In the genomic region with DNA sequence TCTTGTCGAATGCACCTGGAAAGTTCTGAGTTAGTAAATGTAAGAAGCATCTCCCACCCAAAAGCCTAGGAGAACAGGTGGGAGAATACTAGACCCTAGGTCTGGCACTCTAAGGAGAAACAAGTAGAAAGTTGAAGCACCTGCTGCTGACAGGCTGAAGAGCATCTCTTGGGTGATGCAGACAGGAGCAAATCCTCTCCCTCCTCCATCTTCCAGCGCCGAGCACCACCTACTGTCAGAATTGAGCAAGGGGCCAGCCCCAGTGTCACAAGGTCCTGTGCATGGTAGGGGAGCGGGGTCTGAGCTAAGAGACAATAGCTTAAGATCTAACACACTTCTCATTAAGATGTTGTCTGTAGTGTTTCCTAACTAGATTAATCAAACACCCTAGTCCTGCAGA, we compare ENCODE assay signal across 20 cellular contexts. TPM values are rescaled to one million over a fixed set of nuclear protein-coding genes. Genes with fewer than 3 reads are reported as not detected.
DNase-seq lines count a peak whose midpoint lies in the region; ATAC-seq and TF ChIP-seq lines count a peak whose summit lies in the region.
"Had no signal": no experiment of that assay in that cellular context is flagged by ENCODE, and none has a peak within 500 bp of the region (broad histone marks: within the 10 kb centered on the region; RNA-seq: fewer than 3 reads in every experiment).

No MANE protein-coding gene starts in this region.

- no peaks in the 10 kb centered on the region for H3K27me3 Mint-ChIP-seq in WTC11 (ENCODE audit: low read depth)
- H3K27me3 Mint-ChIP-seq: activated CD4-positive, alpha-beta memory T cell treated with anti-CD3 and anti-CD28 coated beads for 36 hours; CD4-positive, CD25-positive, alpha-beta regulatory T cell; central memory CD8-positive, alpha-beta T cell; stimulated activated memory B cell treated with anti-CD40 and anti-IgM and Interleukin-4, amounts not matched to agents 10 μg/mL and 1 μg/mL and 100 μg/mL, for 72 hours had no signal

- no peaks in the 10 kb centered on the region for H3K9me3 Mint-ChIP-seq in WTC11
- H3K9me3 Mint-ChIP-seq: activated CD4-positive, alpha-beta memory T cell treated with anti-CD3 and anti-CD28 coated beads for 36 hours; activated T-helper 1 cell treated with anti-CD3 and anti-CD28 coated beads, Interleukin-12 subunit alpha, Interleukin-12 subunit beta, Interleukin-2, Interleukin-4 antibody, amounts not matched to agents 30 ng/mL and 10 ng/mL and 1 ng/mL, durations not matched to agents 14 hours and 24 hours and 36 hours; CD4-positive, CD25-positive, alpha-beta regulatory T cell; central memory CD8-positive, alpha-beta T cell; nephron; stimulated activated memory B cell treated with anti-CD40 and anti-IgM and Interleukin-4, amounts not matched to agents 10 μg/mL and 1 μg/mL and 100 μg/mL, for 72 hours had no signal

- POLR2A ChIA-PET in WTC11 (lab: Charles Lee), result no interaction called here

- TF ChIP-seq CTCF in WTC11 (IDR thresholded peaks at IDR 0.05) (no peak), transverse colon (IDR thresholded peaks at IDR 0.05) (no peak)

- H3K4ac ChIP-seq in mesendoderm (ENCODE audit: low read depth, low read length), result no peak overlapping the region

- H3K56ac ChIP-seq in mesendoderm (ENCODE audit: low read length), result no peak overlapping the region

- intact Hi-C loops in transverse colon (cut with DNase I; ENCODE audit: low total_unique reads), result no loop called here

- no peak for TF ChIP-seq POLR2A in transverse colon (IDR thresholded peaks at IDR 0.05)

- no peak overlapping the region for H3K27ac Mint-ChIP-seq in WTC11
- H3K27ac Mint-ChIP-seq: activated CD4-positive, alpha-beta memory T cell treated with anti-CD3 and anti-CD28 coated beads for 36 hours; activated T-helper 1 cell treated with anti-CD3 and anti-CD28 coated beads, Interleukin-12 subunit alpha, Interleukin-12 subunit beta, Interleukin-2, Interleukin-4 antibody, amounts not matched to agents 30 ng/mL and 10 ng/mL and 1 ng/mL, durations not matched to agents 14 hours and 24 hours and 36 hours; nephron; stimulated activated memory B cell treated with anti-CD40 and anti-IgM and Interleukin-4, amounts not matched to agents 10 μg/mL and 1 μg/mL and 100 μg/mL, for 72 hours had no signal

- no peak overlapping the region for H3K18ac ChIP-seq in mesendoderm (ENCODE audit: low read length)

- no peak overlapping the region for H2AK5ac ChIP-seq in mesendoderm (ENCODE audit: low read length)

- H3K36me3 Mint-ChIP-seq in WTC11, result peaks cover 96% of the 10 kb centered on the region

- no peaks in the 10 kb centered on the region for H3K9me3 ChIP-seq in Karpas-422 (ENCODE audit: low read length)
- no peaks in the 10 kb centered on the region for H3K9me3 ChIP-seq in transverse colon

- H4K20me1 ChIP-seq in Karpas-422 (ENCODE audit: insufficient read depth, low read depth, low read length), result 0 out of 2 replicates have a peak, but pooled peaks cover 5% of the 10 kb centered on the region

- H3K79me1 ChIP-seq in mesendoderm (ENCODE audit: low read length), result no peaks in the 10 kb centered on the region

- H3K4me1 ChIP-seq in Karpas-422 (ENCODE audit: low read length) (no peaks in the 10 kb centered on the region), mesendoderm (ENCODE audit: control insufficient read depth, low read depth, low read length) (no peaks in the 10 kb centered on the region), transverse colon (no peaks in the 10 kb centered on the region)

- in situ Hi-C loops in transverse colon (cut with MboI; ENCODE audit: low pct_ligation_motif_present in 1 of 4, low pct_unique_long_range_greater_than_20kb in 1 of 4, low sequenced_read_pairs in 3 of 4), result no loop called here

- no CpG with 5 or more reads among the region's 4 CpGs for WGBS in mesendoderm (ENCODE audit: extremely low coverage, insufficient coverage, low lambda C conversion rate)
- 93% methylated on average over 4 of the region's 4 CpGs; no CpG with 5 or more reads in 1 of the 2 donors for WGBS in transverse colon (ENCODE audit: low coverage in 1 of 2), 2 donors

- H3K9ac ChIP-seq in Karpas-422 (ENCODE audit: low read length) (no peak overlapping the region), mesendoderm (ENCODE audit: low read length) (no peak overlapping the region)

- CTCF ChIA-PET in WTC11 (lab: Charles Lee), result interaction anchor here (1.0 kb wide), 4 partner anchors 22 to 196 kb away, joined by 3 to 4 read pairs (median 4); no protein-coding TSS in a partner anchor

- H2BK5ac ChIP-seq in mesendoderm (ENCODE audit: low read length), result no peak overlapping the region

- H3K4me3 Mint-ChIP-seq in WTC11, result no peak overlapping the region
- H3K4me3 Mint-ChIP-seq: activated CD4-positive, alpha-beta memory T cell treated with anti-CD3 and anti-CD28 coated beads for 36 hours; activated T-helper 1 cell treated with anti-CD3 and anti-CD28 coated beads, Interleukin-12 subunit alpha, Interleukin-12 subunit beta, Interleukin-2, Interleukin-4 antibody, amounts not matched to agents 30 ng/mL and 10 ng/mL and 1 ng/mL, durations not matched to agents 14 hours and 24 hours and 36 hours; CD4-positive, CD25-positive, alpha-beta regulatory T cell; central memory CD8-positive, alpha-beta T cell; nephron; stimulated activated memory B cell treated with anti-CD40 and anti-IgM and Interleukin-4, amounts not matched to agents 10 μg/mL and 1 μg/mL and 100 μg/mL, for 72 hours had no signal

- no peak overlapping the region for H3K4me3 ChIP-seq in Karpas-422 (ENCODE audit: low read length)
- no peak overlapping the region for H3K4me3 ChIP-seq in mesendoderm (ENCODE audit: low read length)
- H3K4me3 ChIP-seq in transverse colon, result no peak overlapping the region

- H2BK15ac ChIP-seq in mesendoderm (replicated peaks; ENCODE audit: low read depth), result no peak overlapping the region

- ATAC-seq in WTC11 (peak; percentile 59; the same call in 1 of the 2 replicates), HG03135 (IDR thresholded peaks at IDR 0.05; ENCODE audit: unreplicated experiment) (no peak)
- ATAC-seq: stimulated activated memory B cell treated with anti-CD40 and anti-IgM and Interleukin-4, amounts not matched to agents 10 μg/mL and 1 μg/mL and 100 μg/mL, for 72 hours had no signal

- H3K23ac ChIP-seq in mesendoderm (ENCODE audit: low read length), result no peak overlapping the region

- H3K4me2 ChIP-seq in Karpas-422 (ENCODE audit: low read depth, low read length, poor library complexity, severe bottlenecking) (no peak overlapping the region), mesendoderm (ENCODE audit: low read length) (no peak overlapping the region)

- no peak for TF ChIP-seq EP300 in transverse colon (IDR thresholded peaks at IDR 0.05; ENCODE audit: low read depth)

- no peak overlapping the region for H4K5ac ChIP-seq in mesendoderm (ENCODE audit: low read length)

- DNase-seq in NCI-H82 (lab: John Stamatoyannopoulos, UW) (peak; percentile 18), NCI-H82 treated with DMSO at 0.1 percent for 48 hours (lab: John Stamatoyannopoulos, UW; ENCODE audit: unreplicated experiment) (no peak), Karpas-422 (peak; percentile 57), WTC11 (ENCODE audit: low spot score) (no peak), mesendoderm (peak; percentile 40), SHP77 (lab: John Stamatoyannopoulos, UW) (no peak), transverse colon (no peak)
- DNase-seq: 8988T; activated CD4-positive, alpha-beta memory T cell treated with anti-CD3 and anti-CD28 coated beads for 36 hours; DMS79 treated with DMSO at 0.1 percent for 48 hours; effector CD8-positive, alpha-beta T cell; kidney; NCI-H2107; NCI-H524 had no signal

- peaks cover 94% of the 10 kb centered on the region for H3K36me3 ChIP-seq in Karpas-422 (ENCODE audit: insufficient read depth, low read length)
- peaks cover 14% of the 10 kb centered on the region for H3K36me3 ChIP-seq in mesendoderm (ENCODE audit: control insufficient read depth, insufficient read depth, low read length)
- peaks cover 0 to 39% (median 15%) of the 10 kb centered on the region in 4 donors for H3K36me3 ChIP-seq in transverse colon

- H3K4me1 Mint-ChIP-seq in WTC11, result no peaks in the 10 kb centered on the region
- H3K4me1 Mint-ChIP-seq: CD4-positive, CD25-positive, alpha-beta regulatory T cell; nephron; stimulated activated memory B cell treated with anti-CD40 and anti-IgM and Interleukin-4, amounts not matched to agents 10 μg/mL and 1 μg/mL and 100 μg/mL, for 72 hours had no signal

- H3K27me3 ChIP-seq in Karpas-422 (ENCODE audit: low read length) (no peaks in the 10 kb centered on the region), mesendoderm (ENCODE audit: insufficient read depth, low read length, poor library complexity) (no peaks in the 10 kb centered on the region), transverse colon (no peaks in the 10 kb centered on the region)

- H3K27ac ChIP-seq in Karpas-422 (ENCODE audit: low read length) (no peak overlapping the region), mesendoderm (ENCODE audit: low read depth, low read length) (no peak overlapping the region), transverse colon (no peak overlapping the region)

- H3K79me2 ChIP-seq in Karpas-422 (ENCODE audit: low read length) (no peaks in the 10 kb centered on the region), mesendoderm (ENCODE audit: control insufficient read depth, insufficient read depth, low read length) (no peaks in the 10 kb centered on the region)

- H4K8ac ChIP-seq in mesendoderm (ENCODE audit: low read depth, low read length), result no peak overlapping the region

- H3K9me2 ChIP-seq in Karpas-422 (replicated peaks; ENCODE audit: insufficient read depth, low read length), result no peaks in the 10 kb centered on the region

- no peak overlapping the region for H2BK120ac ChIP-seq in mesendoderm (ENCODE audit: low read depth, low read length)

- no peak overlapping the region for H2AFZ ChIP-seq in Karpas-422 (ENCODE audit: low read length)

TF ChIP-seq in WTC11, 78 proteins besides CTCF, POLR2A, EP300 and RAD21 (continues in another document):
- TF ChIP-seq FOXJ3 (CRISPR knock-in tag; IDR thresholded peaks at IDR 0.05; ENCODE audit: borderline replicate concordance), result no peak
- TF ChIP-seq SP1 (CRISPR knock-in tag; conservative IDR thresholded peaks at IDR 0.05), result no peak
- TF ChIP-seq CDX4 (CRISPR knock-in tag; IDR thresholded peaks at IDR 0.05; ENCODE audit: borderline replicate concordance), result no peak

RNA-seq across cellular contexts. Expression of gene HK2, which starts 52.9 kb away (rescaled TPM):
- total RNA-seq in Karpas-422 (2014; rRNA removed; shearing (Covaris generic); ENCODE audit: low replicate concordance), result 80.7 and 111 TPM in 2 replicates
- 61.6 to 74.5 TPM (median 73.9 TPM) in 3 replicates for total RNA-seq in WTC11 (2021)
- polyA plus RNA-seq in mesendoderm (2013, experiment 1 of 2), result 20.7 TPM
- 20.4 TPM for polyA plus RNA-seq in mesendoderm (2013, experiment 2 of 2)
- total RNA-seq in transverse colon, result 100 to 1,000 TPM; 104 to 175 (median 131) TPM

Comparison
In these comparisons a context has a peak if more than half of its experiments do, and no peak if none do; other contexts are left out.
1. DNase-seq: peak in NCI-H82 (single experiment), Karpas-422 (single experiment) and mesendoderm (single experiment); none in NCI-H82 treated with DMSO at 0.1 percent for 48 hours (single experiment), WTC11 (single experiment), SHP77 (0 of 2) and transverse colon (single experiment).